ENCODE assay signal across 13 cellular contexts in genomic region chr1:113802367-113803007, GRCh38. TPM values are rescaled to one million over a fixed set of nuclear protein-coding genes. Genes with fewer than 3 reads are reported as not detected.
DNase-seq lines count a peak whose midpoint lies in the region; ATAC-seq and TF ChIP-seq lines count a peak whose summit lies in the region.
"Had no signal": no experiment of that assay in that cellular context is flagged by ENCODE, and none has a peak within 500 bp of the region (broad histone marks: within the 10 kb centered on the region; RNA-seq: fewer than 3 reads in every experiment).

No MANE protein-coding gene starts in this region.

- no peaks in the 10 kb centered on the region for H3K36me3 ChIP-seq in body of pancreas (replicated peaks in 1 of 2; ENCODE audit: insufficient read depth in 1 of 2, low read depth in 2 of 2)

- H3K4me1 ChIP-seq in body of pancreas: peaks cover 89% of the 10 kb centered on the region

- no peak for DNase-seq in activated CD8-positive, alpha-beta memory T cell treated with anti-CD3 and anti-CD28 coated beads, Interleukin-2, amount 10 ng/mL, durations not matched to agents 7 days and 5 days
- no peak for DNase-seq in activated CD8-positive, alpha-beta memory T cell treated with anti-CD3 and anti-CD28 coated beads for 24 hours
- DNase-seq in CD4-positive, alpha-beta T cell: no peak
- no peak for DNase-seq in T-helper 17 cell
- DNase-seq in body of pancreas: no peak
- DNase-seq in HEK293T (ENCODE audit: extremely low spot score): no peak
- DNase-seq: CD4-positive, alpha-beta memory T cell; GF-D8; NCI-H1436 treated with DMSO at 0.1 percent for 48 hours; NCI-H2081; NCI-H510A treated with DMSO at 0.1 percent for 48 hours had no signal

- no peaks in the 10 kb centered on the region for H3K9me3 ChIP-seq in CD4-positive, alpha-beta T cell (ENCODE audit: control insufficient read depth, low read length)
- H3K9me3 ChIP-seq in T-helper 17 cell (ENCODE audit: control insufficient read depth, low read length, poor library complexity, severe bottlenecking) (no peaks in the 10 kb centered on the region), body of pancreas (no peaks in the 10 kb centered on the region)

- peaks cover 50% of the 10 kb centered on the region for H3K4me1 Mint-ChIP-seq in activated CD8-positive, alpha-beta memory T cell treated with anti-CD3 and anti-CD28 coated beads, Interleukin-2, amount 10 ng/mL, durations not matched to agents 7 days and 5 days
- H3K4me1 Mint-ChIP-seq in CD4-positive, alpha-beta T cell (ENCODE audit: low read depth): peaks cover 92% of the 10 kb centered on the region
- H3K4me1 Mint-ChIP-seq in T-helper 17 cell: peaks cover 38% of the 10 kb centered on the region

- intact Hi-C loops in CD4-positive, alpha-beta T cell (cut with DNase I, micrococcal nuclease): no loop called here
- intact Hi-C loops in body of pancreas (cut with DNase I): no loop called here

- H3K36me3 Mint-ChIP-seq in activated CD8-positive, alpha-beta memory T cell treated with anti-CD3 and anti-CD28 coated beads, Interleukin-2, amount 10 ng/mL, durations not matched to agents 7 days and 5 days: peaks cover 42% of the 10 kb centered on the region
- H3K36me3 Mint-ChIP-seq in CD4-positive, alpha-beta T cell (ENCODE audit: low read depth): peaks cover 50% of the 10 kb centered on the region
- H3K36me3 Mint-ChIP-seq in T-helper 17 cell (ENCODE audit: low read depth): no peaks in the 10 kb centered on the region

- no peak for TF ChIP-seq POLR2A in body of pancreas (IDR thresholded peaks at IDR 0.05)

- no peak overlapping the region for H3K4me3 ChIP-seq in body of pancreas
- H3K4me3 ChIP-seq: GM23338 had no signal

- CTCF ChIA-PET in activated CD8-positive, alpha-beta memory T cell treated with anti-CD3 and anti-CD28 coated beads, Interleukin-2, amount 10 ng/mL, durations not matched to agents 7 days and 5 days (lab: Charles Lee): interaction anchor here (2.0 kb wide), 1 partner anchor 8 kb away, joined by 5 read pairs; no protein-coding TSS in a partner anchor
- CTCF ChIA-PET in CD4-positive, alpha-beta T cell (lab: Charles Lee): no interaction called here
- CTCF ChIA-PET in HEK293T (lab: Yijun Ruan, JAX): no interaction called here

- H3K4me3 Mint-ChIP-seq in activated CD8-positive, alpha-beta memory T cell treated with anti-CD3 and anti-CD28 coated beads, Interleukin-2, amount 10 ng/mL, durations not matched to agents 7 days and 5 days: no peak overlapping the region
- H3K4me3 Mint-ChIP-seq in CD4-positive, alpha-beta T cell: no peak overlapping the region
- H3K4me3 Mint-ChIP-seq in T-helper 17 cell: peak overlapping the region; percentile 43
- H3K4me3 Mint-ChIP-seq: GM23338 had no signal

- peaks cover 2% of the 10 kb centered on the region for H3K9me3 Mint-ChIP-seq in activated CD8-positive, alpha-beta memory T cell treated with anti-CD3 and anti-CD28 coated beads, Interleukin-2, amount 10 ng/mL, durations not matched to agents 7 days and 5 days (ENCODE audit: low read depth)
- no peaks in the 10 kb centered on the region for H3K9me3 Mint-ChIP-seq in CD4-positive, alpha-beta T cell
- H3K9me3 Mint-ChIP-seq: CD4-positive, alpha-beta memory T cell; GM23338 had no signal

- H3K27ac Mint-ChIP-seq in activated CD8-positive, alpha-beta memory T cell treated with anti-CD3 and anti-CD28 coated beads, Interleukin-2, amount 10 ng/mL, durations not matched to agents 7 days and 5 days: peak overlapping the region; percentile 23
- peak overlapping the region; percentile 6 for H3K27ac Mint-ChIP-seq in CD4-positive, alpha-beta T cell
- peak overlapping the region; percentile 6 for H3K27ac Mint-ChIP-seq in T-helper 17 cell
- H3K27ac Mint-ChIP-seq: GM23338 had no signal

- POLR2A ChIA-PET in CD4-positive, alpha-beta T cell (lab: Charles Lee): interaction anchor here (0.9 to 1.1 kb wide), 2 partner anchors 10 to 11 kb away, joined by 3 read pairs; no protein-coding TSS in a partner anchor
- POLR2A ChIA-PET in HEK293T (lab: Yijun Ruan, JAX): interaction anchor here (1.4 to 2.2 kb wide), 2 partner anchors 10 to 42 kb away, joined by 5 to 7 read pairs; partner anchors contain the start of gene RSBN1

- TF ChIP-seq CTCF in CD4-positive, alpha-beta T cell (IDR thresholded peaks at IDR 0.05): no peak
- TF ChIP-seq CTCF in body of pancreas (IDR thresholded peaks at IDR 0.05): no peak

- H3K27me3 ChIP-seq in CD4-positive, alpha-beta T cell (ENCODE audit: control insufficient read depth, insufficient read depth, low read length): no peaks in the 10 kb centered on the region
- H3K27me3 ChIP-seq in body of pancreas: no peaks in the 10 kb centered on the region

- ATAC-seq in activated CD8-positive, alpha-beta memory T cell treated with anti-CD3 and anti-CD28 coated beads, Interleukin-2, amount 10 ng/mL, durations not matched to agents 7 days and 5 days: peak; percentile 47
- no peak for ATAC-seq in CD4-positive, alpha-beta T cell (ENCODE audit: poor library complexity)
- ATAC-seq in T-helper 17 cell (no peak), body of pancreas (no peak), HG03135 (IDR thresholded peaks at IDR 0.05; ENCODE audit: unreplicated experiment) (no peak)
- ATAC-seq: GM23338 had no signal

- H3K27ac ChIP-seq in CD4-positive, alpha-beta T cell (ENCODE audit: low read depth, low read length): no peak overlapping the region
- peak overlapping the region in 3 of 4 donors; percentile 66 to 96 (median 88) for H3K27ac ChIP-seq in body of pancreas

- WGBS in body of pancreas, 2 donors: 95% methylated on average over 3 of the region's 3 CpGs

- H3K27me3 Mint-ChIP-seq in activated CD8-positive, alpha-beta memory T cell treated with anti-CD3 and anti-CD28 coated beads, Interleukin-2, amount 10 ng/mL, durations not matched to agents 7 days and 5 days: no peaks in the 10 kb centered on the region
- no peaks in the 10 kb centered on the region for H3K27me3 Mint-ChIP-seq in CD4-positive, alpha-beta T cell
- H3K27me3 Mint-ChIP-seq in T-helper 17 cell: no peaks in the 10 kb centered on the region
- H3K27me3 Mint-ChIP-seq: CD4-positive, alpha-beta memory T cell had no signal

TF ChIP-seq in HEK293T, 16 proteins besides CTCF, POLR2A, EP300 and RAD21:
- TF ChIP-seq FOXK2 (IDR thresholded peaks at IDR 0.05) (no peak), CTBP1 (IDR thresholded peaks at IDR 0.05; ENCODE audit: borderline replicate concordance) (no peak), ELF4 (IDR thresholded peaks at IDR 0.05) (no peak), LEF1 (IDR thresholded peaks at IDR 0.05; ENCODE audit: borderline replicate concordance) (no peak), PKNOX1 (IDR thresholded peaks at IDR 0.05) (no peak), ARNT (IDR thresholded peaks at IDR 0.05) (no peak)

RNA-seq across cellular contexts. Expression of gene RSBN1, which starts 9.8 kb away (rescaled TPM):
- 10 to 100 TPM; 23.7 to 24.9 TPM for total RNA-seq in activated CD8-positive, alpha-beta memory T cell treated with anti-CD3 and anti-CD28 coated beads, Interleukin-2, amount 10 ng/mL, durations not matched to agents 7 days and 5 days
- 10 to 100 TPM; 44.2 to 44.6 TPM for total RNA-seq in CD4-positive, alpha-beta T cell
- total RNA-seq in T-helper 17 cell (10 to 100 TPM; 40.1 to 45.8 TPM), body of pancreas (10 to 100 TPM; 14.2 to 17.4 TPM)

RNA-seq across cellular contexts. Expression of gene PHTF1, which starts 43.2 kb away (rescaled TPM):
- total RNA-seq in activated CD8-positive, alpha-beta memory T cell treated with anti-CD3 and anti-CD28 coated beads, Interleukin-2, amount 10 ng/mL, durations not matched to agents 7 days and 5 days: 10 to 100 TPM; 27.8 to 30.4 TPM
- 1 to 10 TPM; 3.1 to 4.0 TPM for total RNA-seq in CD4-positive, alpha-beta T cell
- total RNA-seq in T-helper 17 cell: 10 to 100 TPM; 14.7 to 17.9 TPM
- total RNA-seq in body of pancreas: 10 to 100 TPM in 1 of 2 donors, 1 to 10 TPM in 1; 9.3 to 29.7 TPM
